Comparison of ENCODE assay signal across 17 cellular contexts in the genomic region with DNA sequence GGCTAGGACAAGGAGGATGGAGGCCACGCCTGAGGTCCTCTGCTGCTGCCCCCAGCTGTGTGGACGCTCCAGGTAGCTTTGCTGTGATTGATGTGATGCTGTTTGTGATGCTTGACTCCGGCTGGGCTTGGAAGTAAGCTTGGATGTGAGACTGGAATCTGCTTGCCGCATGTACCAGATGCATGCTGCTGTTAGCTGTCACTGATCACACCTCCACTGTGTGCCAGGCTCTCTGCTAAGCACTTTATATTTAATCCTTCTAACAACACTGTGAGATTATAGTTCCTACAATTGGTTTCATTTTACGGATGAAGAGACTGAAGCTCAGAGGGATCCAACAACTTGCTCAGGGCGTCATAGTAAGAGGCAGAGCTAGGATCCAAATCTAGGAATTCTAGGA. TPM values are rescaled to one million over a fixed set of nuclear protein-coding genes. Genes with fewer than 3 reads are reported as not detected.
"Had no signal": no experiment of that assay in that cellular context is flagged by ENCODE, and none has a peak within 500 bp of the region (broad histone marks: within the 10 kb centered on the region; RNA-seq: fewer than 3 reads in every experiment).

No MANE protein-coding gene starts in this region.

- H3K4me1 ChIP-seq: tibial artery, uterus had no signal

- H3K27me3 ChIP-seq: tibial artery, uterus had no signal

- H3K27ac ChIP-seq: psoas muscle, tibial artery, uterus had no signal

- H3K36me3 Mint-ChIP-seq: activated naive CD8-positive, alpha-beta T cell treated with anti-CD3 and anti-CD28 coated beads, Interleukin-2, amount 10 ng/mL, durations not matched to agents 7 days and 5 days had no signal

- H3K9me3 Mint-ChIP-seq: activated naive CD8-positive, alpha-beta T cell treated with anti-CD3 and anti-CD28 coated beads, Interleukin-2, amount 10 ng/mL, durations not matched to agents 7 days and 5 days; effector memory CD8-positive, alpha-beta T cell had no signal

- H3K27me3 Mint-ChIP-seq: activated naive CD8-positive, alpha-beta T cell treated with anti-CD3 and anti-CD28 coated beads, Interleukin-2, amount 10 ng/mL, durations not matched to agents 7 days and 5 days; effector memory CD8-positive, alpha-beta T cell had no signal

- H3K36me3 ChIP-seq: uterus had no signal

- H3K9me3 ChIP-seq: psoas muscle, tibial artery, uterus had no signal

- H3K4me3 Mint-ChIP-seq: activated naive CD8-positive, alpha-beta T cell treated with anti-CD3 and anti-CD28 coated beads, Interleukin-2, amount 10 ng/mL, durations not matched to agents 7 days and 5 days; effector memory CD8-positive, alpha-beta T cell had no signal

- DNase-seq: activated CD4-positive, alpha-beta T cell treated with anti-CD3 and anti-CD28 coated beads, Interleukin-2, amount 50 U/mL, for 1 hour; activated CD8-positive, alpha-beta memory T cell treated with anti-CD3 and anti-CD28 coated beads for 24 hours; activated gamma-delta T cell treated with Interleukin-2 at 50 U/mL for 16 hours; activated naive CD8-positive, alpha-beta T cell treated with anti-CD3 and anti-CD28 coated beads, Interleukin-2, amount 10 ng/mL, durations not matched to agents 7 days and 5 days; cerebellar nuclear complex; dermis blood vessel endothelial cell; effector memory CD8-positive, alpha-beta T cell; foreskin melanocyte; mesenchymal stem cell; psoas muscle; stimulated activated CD4-positive, alpha-beta T cell treated with anti-CD3 and anti-CD28 coated beads, Interleukin-2, amount 100 ng/mL, for 24 hours; tibial artery; uterus had no signal

- H3K4me3 ChIP-seq: psoas muscle, tibial artery, uterus had no signal

- H3K27ac Mint-ChIP-seq: activated naive CD8-positive, alpha-beta T cell treated with anti-CD3 and anti-CD28 coated beads, Interleukin-2, amount 10 ng/mL, durations not matched to agents 7 days and 5 days; effector memory CD8-positive, alpha-beta T cell had no signal

- ATAC-seq: activated CD4-positive, CD25-positive, alpha-beta regulatory T cell treated with anti-CD3 and anti-CD28 coated beads, Interleukin-2, amount 50 U/mL, for 24 hours; effector memory CD8-positive, alpha-beta T cell; psoas muscle; sciatic nerve had no signal

RNA-seq across cellular contexts. Expression of gene TNFRSF17, which starts 35.0 kb away (rescaled TPM):
- total RNA-seq: activated naive CD8-positive, alpha-beta T cell treated with anti-CD3 and anti-CD28 coated beads, Interleukin-2, amount 10 ng/mL, durations not matched to agents 7 days and 5 days; dermis blood vessel endothelial cell; fibroblast of lung; psoas muscle; sciatic nerve had no signal
- polyA plus RNA-seq: fibroblast of lung, neural cell had no signal
